8 cellular contexts compared by ENCODE assay signal in genomic region chrX:14697453-14697852, GRCh38.
DNase-seq lines count a peak whose midpoint lies in the region; ATAC-seq, FAIRE-seq and TF ChIP-seq lines count a peak whose summit lies in the region.

No MANE protein-coding gene starts in this region.

- no peaks in the 10 kb centered on the region for H3K9me3 Mint-ChIP-seq in activated CD8-positive, alpha-beta T cell treated with anti-CD3 and anti-CD28 coated beads for 36 hours

- H3K27ac Mint-ChIP-seq in activated CD8-positive, alpha-beta T cell treated with anti-CD3 and anti-CD28 coated beads for 36 hours, result no peak overlapping the region

- intact Hi-C loops in activated CD8-positive, alpha-beta T cell treated with anti-CD3 and anti-CD28 coated beads for 36 hours (cut with micrococcal nuclease), result no loop called here

- H3K27me3 ChIP-seq in kidney epithelial cell (ENCODE audit: control insufficient read depth, insufficient read depth, low read length), result no peaks in the 10 kb centered on the region

- H3K36me3 ChIP-seq in kidney epithelial cell (ENCODE audit: control insufficient read depth, insufficient read depth, low read length), result no peaks in the 10 kb centered on the region

- peak; percentile 51 for FAIRE-seq in GM19239 (lab: Jason Lieb, UNC)

- H3K36me3 Mint-ChIP-seq in activated CD8-positive, alpha-beta T cell treated with anti-CD3 and anti-CD28 coated beads for 36 hours (ENCODE audit: low read depth), result no peaks in the 10 kb centered on the region

- DNase-seq in DMS53 treated with DMSO at 0.1 percent for 48 hours (lab: John Stamatoyannopoulos, UW; ENCODE audit: unreplicated experiment), result peak; percentile 16
- peak; percentile 1 for DNase-seq in GM19239 (ENCODE audit: insufficient read length, low spot score)
- DNase-seq in LNCaP clone FGC (ENCODE audit: low read depth), result no peak
- DNase-seq in activated CD8-positive, alpha-beta T cell treated with anti-CD3 and anti-CD28 coated beads for 36 hours, result peak; percentile 35
- no peak for DNase-seq in kidney epithelial cell (ENCODE audit: low read depth)
- no peak for DNase-seq in GM19240 (ENCODE audit: insufficient read length, low spot score)
- DNase-seq in NK-92 (lab: John Stamatoyannopoulos, UW; ENCODE audit: unreplicated experiment), result no peak

- H3K4me3 ChIP-seq in LNCaP clone FGC (ENCODE audit: low read depth, low read length), result no peak overlapping the region
- no peak overlapping the region for H3K4me3 ChIP-seq in kidney epithelial cell (ENCODE audit: low read depth, low read length)

- CTCF ChIA-PET in activated CD8-positive, alpha-beta T cell treated with anti-CD3 and anti-CD28 coated beads for 36 hours (lab: Charles Lee), result interaction anchor here (1.4 kb wide), 1 partner anchor 9 kb away, joined by 4 read pairs; no protein-coding TSS in a partner anchor

- H3K4me1 Mint-ChIP-seq in activated CD8-positive, alpha-beta T cell treated with anti-CD3 and anti-CD28 coated beads for 36 hours (ENCODE audit: low read depth), result no peaks in the 10 kb centered on the region

- POLR2A ChIA-PET in activated CD8-positive, alpha-beta T cell treated with anti-CD3 and anti-CD28 coated beads for 36 hours (lab: Charles Lee), result no interaction called here

- peak; percentile 30 for ATAC-seq in activated CD8-positive, alpha-beta T cell treated with anti-CD3 and anti-CD28 coated beads for 36 hours
- ATAC-seq in HG03442 (IDR thresholded peaks at IDR 0.05; ENCODE audit: unreplicated experiment), result no peak

- peak; percentile 61 for TF ChIP-seq CTCF in LNCaP clone FGC (IDR thresholded peaks at IDR 0.05; ENCODE audit: control insufficient read depth, extremely low read depth, insufficient read depth)
- TF ChIP-seq CTCF in activated CD8-positive, alpha-beta T cell treated with anti-CD3 and anti-CD28 coated beads for 36 hours (IDR thresholded peaks at IDR 0.05), result peak; percentile 44
- TF ChIP-seq CTCF in kidney epithelial cell (IDR thresholded peaks at IDR 0.05; ENCODE audit: insufficient read depth, low read length, poor library complexity, severe bottlenecking), result peak; percentile 68

- no peak overlapping the region for H3K4me3 Mint-ChIP-seq in activated CD8-positive, alpha-beta T cell treated with anti-CD3 and anti-CD28 coated beads for 36 hours

- no peaks in the 10 kb centered on the region for H3K27me3 Mint-ChIP-seq in activated CD8-positive, alpha-beta T cell treated with anti-CD3 and anti-CD28 coated beads for 36 hours

Comparison
In these comparisons a context has a peak if more than half of its experiments do, and no peak if none do; other contexts are left out.
1. DNase-seq: peak in DMS53 treated with DMSO at 0.1 percent for 48 hours (single experiment), GM19239 (single experiment) and activated CD8-positive, alpha-beta T cell treated with anti-CD3 and anti-CD28 coated beads for 36 hours (single experiment); none in LNCaP clone FGC (single experiment), kidney epithelial cell (single experiment), GM19240 (single experiment) and NK-92 (single experiment).
2. Peak in every context shown above with its lines, with median percentiles within 50 percentile points of each other: CTCF ChIP-seq.